In the genomic region with DNA sequence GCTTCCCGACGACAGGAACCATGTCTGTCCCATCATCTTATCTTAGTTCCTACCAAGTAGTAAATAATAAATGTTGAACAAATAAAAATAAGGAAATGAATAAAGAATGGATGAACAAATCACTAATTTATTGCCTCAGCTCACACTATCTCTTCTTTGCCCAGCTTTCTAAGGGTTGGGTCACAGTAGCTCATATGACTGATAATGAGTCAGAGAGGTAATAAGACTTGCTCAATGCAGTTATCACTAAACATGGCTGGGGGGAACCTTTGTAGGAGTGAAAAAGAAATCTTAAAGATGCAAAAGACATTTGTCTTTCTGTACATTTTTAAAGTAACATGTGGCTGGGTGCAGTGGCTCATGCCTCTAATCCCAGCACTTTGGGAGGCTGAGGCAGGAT, we compare ENCODE assay signal across 15 cellular contexts.
DNase-seq lines count a peak whose midpoint lies in the region; ATAC-seq and TF ChIP-seq lines count a peak whose summit lies in the region.
"Had no signal": no experiment of that assay in that cellular context is flagged by ENCODE, and none has a peak within 500 bp of the region (broad histone marks: within the 10 kb centered on the region; RNA-seq: fewer than 3 reads in every experiment).

No MANE protein-coding gene starts in this region.

- no peak for TF ChIP-seq CTCF in choroid plexus epithelial cell (conservative IDR thresholded peaks at IDR 0.05; ENCODE audit: low read depth, low read length)

- H3K18ac ChIP-seq in mesenchymal stem cell (ENCODE audit: low read depth in 1 of 2, low read length in 2 of 2), result no peak overlapping the region

- H2AK5ac ChIP-seq in mesenchymal stem cell (ENCODE audit: low read length, severe bottlenecking), result no peak overlapping the region

- ATAC-seq in HG03175 (IDR thresholded peaks at IDR 0.05; ENCODE audit: unreplicated experiment), result no peak
- ATAC-seq: effector memory CD8-positive, alpha-beta T cell had no signal

- no peak overlapping the region for H3K4me2 ChIP-seq in mesenchymal stem cell (ENCODE audit: low read length, poor library complexity, severe bottlenecking)

- peaks cover 18% of the 10 kb centered on the region for H3K79me1 ChIP-seq in mesenchymal stem cell (replicated peaks; ENCODE audit: low read length, poor library complexity, severe bottlenecking)

- H2BK120ac ChIP-seq in mesenchymal stem cell (ENCODE audit: low read depth, low read length), result no peak overlapping the region

- no peak overlapping the region for H2BK5ac ChIP-seq in mesenchymal stem cell (ENCODE audit: low read depth, low read length, poor library complexity, severe bottlenecking)

- no peak overlapping the region for H4K8ac ChIP-seq in mesenchymal stem cell (ENCODE audit: low read length)

- H3K36me3 ChIP-seq in mesenchymal stem cell (ENCODE audit: control insufficient read depth in 1 of 2, insufficient read depth in 2 of 2, low read depth in 1 of 2, low read length in 2 of 2), result no peaks in the 10 kb centered on the region
- H3K36me3 ChIP-seq: ascending aorta, neutrophil had no signal

- H3K4me3 ChIP-seq in choroid plexus epithelial cell (ENCODE audit: low read depth, low read length) (no peak overlapping the region), mesenchymal stem cell (ENCODE audit: insufficient read depth in 1 of 2, low read depth in 1 of 2, low read length in 2 of 2) (no peak overlapping the region)
- H3K4me3 ChIP-seq: ascending aorta, skin epidermis had no signal

- no peak overlapping the region for H3K9ac ChIP-seq in mesenchymal stem cell (ENCODE audit: low read length)

- no peak overlapping the region for H3K23ac ChIP-seq in mesenchymal stem cell (ENCODE audit: low read length in 2 of 2)

- H4K91ac ChIP-seq in mesenchymal stem cell (ENCODE audit: low read length), result no peak overlapping the region

- WGBS in mesenchymal stem cell, result no CpG with 5 or more reads among the region's 2 CpGs

- no peak overlapping the region for H2BK15ac ChIP-seq in mesenchymal stem cell (ENCODE audit: low read depth, poor library complexity, severe bottlenecking)

- DNase-seq in EH (ENCODE audit: low read depth) (peak; percentile 47), NCI-H460 (ENCODE audit: extremely low read depth, low read depth) (peak; percentile 16), choroid plexus epithelial cell (ENCODE audit: low read depth) (peak; percentile 29), mesenchymal stem cell (peak; percentile 34), iPS-NIHi11 (ENCODE audit: low spot score) (no peak), GDM1 (lab: John Stamatoyannopoulos, UW) (no peak), CD1c-positive myeloid dendritic cell (ENCODE audit: extremely low spot score) (no peak)
- DNase-seq: CD4-positive, alpha-beta T cell; effector memory CD8-positive, alpha-beta T cell; hypothalamus; substantia nigra had no signal

- H3K4me1 ChIP-seq in mesenchymal stem cell (ENCODE audit: control insufficient read depth, insufficient read depth, low read depth, low read length), result peaks cover 4% of the 10 kb centered on the region
- H3K4me1 ChIP-seq: ascending aorta had no signal

- H2AFZ ChIP-seq in mesenchymal stem cell (ENCODE audit: low read depth, low read length), result no peak overlapping the region

- H3K27me3 ChIP-seq in mesenchymal stem cell (ENCODE audit: control insufficient read depth in 1 of 2, insufficient read depth in 1 of 2, low read length in 2 of 2), result no peaks in the 10 kb centered on the region
- H3K27me3 ChIP-seq: ascending aorta had no signal

- peak overlapping the region in 1 of 2 experiments; percentile 60 for H3K14ac ChIP-seq in mesenchymal stem cell (ENCODE audit: low read length in 2 of 2)

- no peak overlapping the region for H3K27ac ChIP-seq in mesenchymal stem cell (ENCODE audit: low read length, poor library complexity, severe bottlenecking)
- H3K27ac ChIP-seq: ascending aorta, neutrophil, skin epidermis had no signal

- no peaks in the 10 kb centered on the region for H3K9me3 ChIP-seq in mesenchymal stem cell (ENCODE audit: control insufficient read depth, low read length)
- H3K9me3 ChIP-seq: ascending aorta, neutrophil had no signal

- H2BK12ac ChIP-seq in mesenchymal stem cell (ENCODE audit: low read length in 2 of 2), result peak overlapping the region in 1 of 2 experiments; percentile 1

- no peak overlapping the region for H3K4ac ChIP-seq in mesenchymal stem cell (ENCODE audit: low read depth in 1 of 2, low read length in 2 of 2)

Comparison
In these comparisons a context has a peak if more than half of its experiments do, and no peak if none do; other contexts are left out.
1. DNase-seq: peak in EH (single experiment), NCI-H460 (single experiment), choroid plexus epithelial cell (single experiment) and mesenchymal stem cell (single experiment); none in iPS-NIHi11 (single experiment), GDM1 (single experiment) and CD1c-positive myeloid dendritic cell (single experiment).